26 cellular contexts compared by ENCODE assay signal in genomic region chr10:105409370-105409769, GRCh38.
"Had no signal": no experiment of that assay in that cellular context is flagged by ENCODE, and none has a peak within 500 bp of the region (broad histone marks: within the 10 kb centered on the region; RNA-seq: fewer than 3 reads in every experiment).

No MANE protein-coding gene starts in this region.

- H3K4me3 ChIP-seq: stomach, suprapubic skin, testis, thoracic aorta, thyroid gland, tibial artery, tibial nerve, transverse colon, upper lobe of left lung, upper lobe of right lung, uterus, vagina had no signal

- H3K9me3 ChIP-seq: testis, thoracic aorta, thyroid gland, tibial artery, transverse colon, upper lobe of left lung, upper lobe of right lung, uterus, vagina had no signal

- H3K36me3 ChIP-seq: stomach, suprapubic skin, thoracic aorta, thyroid gland, tibial artery, tibial nerve, transverse colon, upper lobe of left lung, upper lobe of right lung, uterus, vagina had no signal

- ATAC-seq: stimulated activated effector memory CD8-positive, alpha-beta T cell treated with anti-CD3 and anti-CD28 coated beads, Interleukin-12 subunit alpha, Interleukin-12 subunit beta, amount 100 ng/mL, for 72 hours; stimulated activated memory B cell treated with anti-CD40 and anti-IgM and Interleukin-4, amounts not matched to agents 10 μg/mL and 1 μg/mL and 100 μg/mL, for 72 hours; stimulated activated naive B cell treated with anti-CD40 and anti-IgM and Interleukin-4, amounts not matched to agents 10 μg/mL and 1 μg/mL and 100 μg/mL, for 72 hours; stimulated activated naive CD8-positive, alpha-beta T cell treated with anti-CD3 and anti-CD28 coated beads, Interleukin-15, amount 100 ng/mL, for 72 hours; stimulated activated naive CD8-positive, alpha-beta T cell treated with anti-CD3 and anti-CD28 coated beads, Interleukin-15, Interleukin-2, amounts not matched to agents 100 U/mL and 50 U/mL, for 24 hours; upper lobe of right lung had no signal

- H3K4me1 ChIP-seq: stomach, suprapubic skin, testis, thyroid gland, tibial artery, tibial nerve, transverse colon, upper lobe of left lung, upper lobe of right lung, uterus, vagina had no signal

- DNase-seq: stimulated activated CD4-positive, alpha-beta T cell treated with anti-CD3 and anti-CD28 coated beads, Interleukin-2, amount 100 ng/mL, for 48 hours; stimulated activated CD4-positive, alpha-beta T cell treated with anti-CD3 and anti-CD28 coated beads, Interleukin-4, amount 100 ng/mL, for 1 hour; stimulated activated CD4-positive, alpha-beta T cell treated with anti-CD3 and anti-CD28 coated beads, Interleukin-4, amount 100 ng/mL, for 24 hours; stimulated activated CD4-positive, alpha-beta T cell treated with anti-CD3 and anti-CD28 coated beads, Interleukin-4, amount 100 ng/mL, for 4 hours; stimulated activated CD8-positive, alpha-beta memory T cell treated with anti-CD3 and anti-CD28 coated beads, Interleukin-4, amount 100 ng/mL, for 48 hours; stimulated activated naive B cell treated with anti-CD40 and anti-IgM and Interleukin-4, amounts not matched to agents 10 μg/mL and 1 μg/mL and 100 μg/mL, for 72 hours; stimulated activated naive CD4-positive, alpha-beta T cell; stimulated activated naive CD4-positive, alpha-beta T cell treated with Interleukin-2 at 50 U/mL for 16 hours; stimulated activated naive CD8-positive, alpha-beta T cell treated with anti-CD3 and anti-CD28 coated beads, Interleukin-15, amount 100 ng/mL, for 72 hours; stimulated activated naive CD8-positive, alpha-beta T cell treated with anti-CD3 and anti-CD28 coated beads, Interleukin-15, Interleukin-2, amounts not matched to agents 100 U/mL and 50 U/mL, for 24 hours; stomach; substantia nigra; testis; thyroid gland; tibial artery; transverse colon; trophoblast cell; upper lobe of left lung; upper lobe of right lung; uterus had no signal

- H3K27me3 ChIP-seq: stomach, suprapubic skin, testis, thyroid gland, tibial artery, tibial nerve, transverse colon, upper lobe of left lung, upper lobe of right lung, uterus, vagina had no signal

- H3K27ac ChIP-seq: stomach, suprapubic skin, testis, thoracic aorta, thyroid gland, tibial artery, tibial nerve, transverse colon, upper lobe of left lung, upper lobe of right lung, uterus, vagina had no signal
